Comparison of ENCODE assay signal across 1 cellular context in genomic region chr5:61575103-61575502, GRCh38.
TF ChIP-seq lines count a peak whose summit lies in the region.

No MANE protein-coding gene starts in this region.

TF ChIP-seq in GM23338, 12 proteins besides CTCF, POLR2A, EP300 and RAD21 (continued from another document):
- TF ChIP-seq ZNF462 (CRISPR knock-in tag; IDR thresholded peaks at IDR 0.05) (no peak), EZH2 (IDR thresholded peaks at IDR 0.05; ENCODE audit: low read depth, unreplicated experiment) (no peak)
